ENCODE assay signal across 17 cellular contexts in the genomic region with DNA sequence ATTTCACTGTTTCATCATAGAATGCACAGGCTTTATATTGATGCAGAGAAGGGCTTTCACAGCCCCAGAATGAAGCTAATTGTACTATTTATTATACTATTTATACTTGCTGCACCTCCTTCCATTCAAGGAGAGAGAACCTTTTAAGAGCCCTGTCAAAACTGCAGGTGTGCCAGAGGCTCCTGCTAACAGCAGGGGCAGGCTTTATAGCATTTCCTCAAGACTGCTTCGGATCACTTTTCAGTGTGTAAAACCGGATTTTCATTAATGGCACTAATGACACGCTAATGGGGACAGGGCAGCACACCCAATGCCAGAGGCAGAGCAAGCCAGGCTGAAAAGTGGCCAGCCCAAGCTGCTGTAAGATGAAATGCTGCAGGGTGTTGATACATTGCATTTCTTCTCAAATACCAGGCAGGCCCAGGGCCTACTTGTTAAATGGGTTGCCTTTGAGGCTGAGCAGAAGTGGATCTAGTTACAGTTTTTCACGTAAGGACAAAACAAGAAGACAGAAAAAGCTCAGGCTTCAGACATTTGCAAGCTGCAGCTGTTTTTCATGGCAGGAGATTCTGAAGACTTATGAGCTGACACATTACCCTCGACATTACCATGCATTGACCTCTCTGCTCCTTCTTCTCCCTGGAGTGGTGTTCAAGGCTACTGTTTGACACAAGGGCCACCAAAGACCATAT.
"Had no signal": no experiment of that assay in that cellular context is flagged by ENCODE, and none has a peak within 500 bp of the region (broad histone marks: within the 10 kb centered on the region; RNA-seq: fewer than 3 reads in every experiment).

No MANE protein-coding gene starts in this region.

- H3K4me1 ChIP-seq: ascending aorta had no signal

- H3K4me3 Mint-ChIP-seq: activated CD8-positive, alpha-beta T cell treated with anti-CD3 and anti-CD28 coated beads for 36 hours; activated naive CD4-positive, alpha-beta T cell treated with anti-CD3 and anti-CD28 coated beads, Interleukin-2, amount 50 U/mL, for 24 hours; activated T-cell treated with anti-CD3 and anti-CD28 coated beads, Interleukin-2, amount 50 U/mL, for 24 hours; naive thymus-derived CD8-positive, alpha-beta T cell had no signal

- H3K27me3 Mint-ChIP-seq: activated CD8-positive, alpha-beta T cell treated with anti-CD3 and anti-CD28 coated beads for 36 hours; activated naive CD4-positive, alpha-beta T cell treated with anti-CD3 and anti-CD28 coated beads, Interleukin-2, amount 50 U/mL, for 24 hours; activated T-cell treated with anti-CD3 and anti-CD28 coated beads, Interleukin-2, amount 50 U/mL, for 24 hours; naive thymus-derived CD8-positive, alpha-beta T cell had no signal

- H3K27ac Mint-ChIP-seq: activated CD8-positive, alpha-beta T cell treated with anti-CD3 and anti-CD28 coated beads for 36 hours; activated naive CD4-positive, alpha-beta T cell treated with anti-CD3 and anti-CD28 coated beads, Interleukin-2, amount 50 U/mL, for 24 hours; activated T-cell treated with anti-CD3 and anti-CD28 coated beads, Interleukin-2, amount 50 U/mL, for 24 hours; naive thymus-derived CD8-positive, alpha-beta T cell had no signal

- H3K36me3 ChIP-seq: ascending aorta, tibial nerve had no signal

- H3K36me3 Mint-ChIP-seq: activated naive CD4-positive, alpha-beta T cell treated with anti-CD3 and anti-CD28 coated beads, Interleukin-2, amount 50 U/mL, for 24 hours; naive thymus-derived CD8-positive, alpha-beta T cell had no signal

- ATAC-seq: activated CD8-positive, alpha-beta T cell treated with anti-CD3 and anti-CD28 coated beads for 36 hours; left ventricle myocardium superior; mucosa of descending colon; naive thymus-derived CD8-positive, alpha-beta T cell; stimulated activated naive CD8-positive, alpha-beta T cell treated with anti-CD3 and anti-CD28 coated beads, Interleukin-15, Interleukin-2, amounts not matched to agents 100 U/mL and 50 U/mL, for 24 hours had no signal

- DNase-seq: activated CD4-positive, alpha-beta T cell treated with anti-CD3 and anti-CD28 coated beads for 48 hours; activated CD4-positive, CD25-positive, alpha-beta regulatory T cell; activated CD8-positive, alpha-beta T cell treated with anti-CD3 and anti-CD28 coated beads for 36 hours; activated effector memory CD4-positive, alpha-beta T cell treated with Interleukin-2 at 50 U/mL for 16 hours; activated T-cell treated with anti-CD3 and anti-CD28 coated beads, Interleukin-2, amount 50 U/mL, for 24 hours; foreskin melanocyte; kidney glomerular epithelial cell; left ventricle myocardium superior; mucosa of descending colon; naive thymus-derived CD8-positive, alpha-beta T cell; stimulated activated naive CD8-positive, alpha-beta T cell treated with anti-CD3 and anti-CD28 coated beads, Interleukin-15, Interleukin-2, amounts not matched to agents 100 U/mL and 50 U/mL, for 24 hours; T-helper 1 cell; T-helper 9 cell had no signal

- H3K4me1 Mint-ChIP-seq: activated naive CD4-positive, alpha-beta T cell treated with anti-CD3 and anti-CD28 coated beads, Interleukin-2, amount 50 U/mL, for 24 hours; naive thymus-derived CD8-positive, alpha-beta T cell had no signal

- H3K27me3 ChIP-seq: ascending aorta, tibial nerve had no signal

- H3K4me3 ChIP-seq: ascending aorta, coronary artery, mucosa of descending colon, tibial nerve had no signal

- H3K9me3 ChIP-seq: ascending aorta, mucosa of descending colon, tibial nerve had no signal

- H3K27ac ChIP-seq: ascending aorta, coronary artery, tibial nerve had no signal
